ENCODE assay signal across 8 cellular contexts in genomic region chr9:93574900-93575705, GRCh38. TPM values are rescaled to one million over a fixed set of nuclear protein-coding genes. Genes with fewer than 3 reads are reported as not detected.
DNase-seq lines count a peak whose midpoint lies in the region; ATAC-seq, FAIRE-seq and TF ChIP-seq lines count a peak whose summit lies in the region.

No MANE protein-coding gene starts in this region.

- peaks cover 3% of the 10 kb centered on the region for H3K9me3 Mint-ChIP-seq in activated CD4-positive, alpha-beta T cell treated with anti-CD3 and anti-CD28 coated beads for 36 hours (ENCODE audit: low read depth)

- peak overlapping the region; percentile 79 to 91 for H3K9ac ChIP-seq in K562 (ENCODE audit: insufficient read depth in 1 of 2, low read depth in 2 of 2, low read length in 2 of 2)
- H3K9ac ChIP-seq in HepG2 (ENCODE audit: insufficient read depth, low read depth, low read length), result peak overlapping the region; percentile 89

- H3K4me1 Mint-ChIP-seq in activated CD4-positive, alpha-beta T cell treated with anti-CD3 and anti-CD28 coated beads for 36 hours, result peaks cover 27% of the 10 kb centered on the region

- no peak for FAIRE-seq in K562 (lab: Jason Lieb, UNC)
- FAIRE-seq in HepG2 (lab: Jason Lieb, UNC), result no peak

- H3K36me3 Mint-ChIP-seq in activated CD4-positive, alpha-beta T cell treated with anti-CD3 and anti-CD28 coated beads for 36 hours (ENCODE audit: low read depth), result peaks cover 2% of the 10 kb centered on the region

- H3K9me1 ChIP-seq in K562 (ENCODE audit: control insufficient read depth, insufficient read depth, low read length), result no peaks in the 10 kb centered on the region

- peak overlapping the region; percentile 84 for H2AFZ ChIP-seq in K562 (ENCODE audit: low read depth, low read length)
- H2AFZ ChIP-seq in HepG2 (ENCODE audit: low read length), result no peak overlapping the region

- TF ChIP-seq CTCF in K562 (IDR thresholded peaks at IDR 0.05 in 2 of 3, conservative IDR thresholded peaks at IDR 0.05 in 1 of 3; ENCODE audit: insufficient read depth in 2 of 3, low read depth in 1 of 3, low read length in 3 of 3), result no peak
- TF ChIP-seq CTCF in HepG2 (CRISPR knock-in tag; IDR thresholded peaks at IDR 0.05), result no peak
- TF ChIP-seq CTCF in GM13976 (IDR thresholded peaks at IDR 0.05; ENCODE audit: borderline replicate concordance, control extremely low read depth, extremely low read depth, insufficient read depth, missing control alignments), result no peak

- TF ChIP-seq EP300 in K562 (IDR thresholded peaks at IDR 0.05; ENCODE audit: low read length) (no peak), HepG2 (IDR thresholded peaks at IDR 0.05; ENCODE audit: low read depth in 2 of 2, low read length in 2 of 2) (no peak), HepG2 (CRISPR knock-in tag; IDR thresholded peaks at IDR 0.05; ENCODE audit: borderline replicate concordance) (no peak)

- H3K4me1 ChIP-seq in K562 (replicated peaks in 1 of 2; ENCODE audit: control insufficient read depth in 2 of 2, insufficient read depth in 2 of 2, low read length in 2 of 2), result peaks cover 13 to 34% of the 10 kb centered on the region in 2 experiments
- H3K4me1 ChIP-seq in HepG2 (ENCODE audit: insufficient read depth, low read length), result peaks cover 35% of the 10 kb centered on the region
- H3K4me1 ChIP-seq in thymus (ENCODE audit: control insufficient read depth, insufficient read depth, low read length), result peaks cover 22% of the 10 kb centered on the region

- no peak for DNase-seq in activated CD4-positive, alpha-beta T cell treated with anti-CD3 and anti-CD28 coated beads for 36 hours
- no peak for DNase-seq in activated CD4-positive, alpha-beta T cell treated with anti-CD3 and anti-CD28 coated beads for 4 hours
- DNase-seq in K562 (ENCODE audit: extremely low read depth in 1 of 4, low spot score in 3 of 4), result no peak
- no peak for DNase-seq in HepG2 (ENCODE audit: low spot score)
- no peak for DNase-seq in NCI-H524 treated with DMSO at 0.1 percent for 48 hours (lab: John Stamatoyannopoulos, UW)
- no peak for DNase-seq in NCI-H187 (lab: John Stamatoyannopoulos, UW)
- DNase-seq in GM13976 (ENCODE audit: low spot score), result no peak

- no peaks in the 10 kb centered on the region for H3K27me3 Mint-ChIP-seq in activated CD4-positive, alpha-beta T cell treated with anti-CD3 and anti-CD28 coated beads for 36 hours

- TF ChIP-seq RAD21 in K562 (CRISPR knock-in tag; conservative IDR thresholded peaks at IDR 0.05 in 1 of 2, IDR thresholded peaks at IDR 0.05 in 1 of 2) (no peak), HepG2 (CRISPR knock-in tag; IDR thresholded peaks at IDR 0.05) (no peak)

- H3K79me2 ChIP-seq in K562 (ENCODE audit: control insufficient read depth, insufficient read depth, low read length) (peaks cover 20% of the 10 kb centered on the region), HepG2 (ENCODE audit: insufficient read depth, low read length) (peaks cover 14% of the 10 kb centered on the region)

- TSS peak; percentile 74 for BruUV-seq in K562 (replicated peaks; lab: Mats Ljungman, UMichigan)
- BruUV-seq in HepG2 (replicated peaks; lab: Mats Ljungman, UMichigan), result no TSS peak

- H3K4me3 ChIP-seq in K562 (peak overlapping the region; percentile 74), HepG2 (replicated peaks in 1 of 3; ENCODE audit: insufficient read depth in 1 of 3, low read depth in 2 of 3, low read length in 3 of 3) (peak overlapping the region; percentile 82 to 94 (median 83)), thymus (ENCODE audit: low read length) (peak overlapping the region; percentile 75)

- ATAC-seq in activated CD4-positive, alpha-beta T cell treated with anti-CD3 and anti-CD28 coated beads for 36 hours, result no peak
- ATAC-seq in K562 (no peak), HepG2 (no peak)

- H3K9me3 ChIP-seq in K562 (replicated peaks; ENCODE audit: control insufficient read depth, insufficient read depth, low read depth, low read length) (no peaks in the 10 kb centered on the region), HepG2 (ENCODE audit: low read length) (peaks cover 11% of the 10 kb centered on the region; the same call in 1 of the 2 replicates), thymus (ENCODE audit: control insufficient read depth) (no peaks in the 10 kb centered on the region)

- no peaks in the 10 kb centered on the region for H4K20me1 ChIP-seq in K562 (replicated peaks; ENCODE audit: control insufficient read depth, insufficient read depth, low read length)
- H4K20me1 ChIP-seq in HepG2 (ENCODE audit: insufficient read depth, low read length), result peaks cover 9% of the 10 kb centered on the region

- peak overlapping the region; percentile 78 for H3K4me3 Mint-ChIP-seq in activated CD4-positive, alpha-beta T cell treated with anti-CD3 and anti-CD28 coated beads for 36 hours

- H3K27ac ChIP-seq in K562 (ENCODE audit: extremely low read depth, low read depth, low read length), result peak overlapping the region; percentile 84; the same call in 2 of the 3 replicates
- no peak overlapping the region for H3K27ac ChIP-seq in HepG2 (ENCODE audit: extremely low read length, insufficient read depth, low read length)
- no peak overlapping the region for H3K27ac ChIP-seq in thymus (ENCODE audit: low read depth)

- intact Hi-C loops in activated CD4-positive, alpha-beta T cell treated with anti-CD3 and anti-CD28 coated beads for 36 hours (cut with DNase I, micrococcal nuclease), result loop anchor here (1.0 to 10.0 kb wide), 3 partner anchors 9 to 1458 kb away; partner anchors contain the start of genes AOPEP (in 1 of the 2) and SPTLC1 (in 1 of the 2)
- intact Hi-C loops in K562 (cut with micrococcal nuclease) (loop anchor here (10.0 kb wide), 1 partner anchor 90 kb away; no protein-coding TSS in a partner anchor), HepG2 (cut with micrococcal nuclease; ENCODE audit: unreplicated experiment) (no loop called here)

- no peaks in the 10 kb centered on the region for H3K36me3 ChIP-seq in K562 (ENCODE audit: control insufficient read depth, insufficient read depth, low read length)
- H3K36me3 ChIP-seq in HepG2 (replicated peaks in 1 of 2; ENCODE audit: control insufficient read depth in 1 of 2, insufficient read depth in 2 of 2, low read length in 2 of 2), result no peaks in the 10 kb centered on the region
- H3K36me3 ChIP-seq in thymus (ENCODE audit: control insufficient read depth, insufficient read depth), result no peaks in the 10 kb centered on the region

- POLR2A ChIA-PET in activated CD4-positive, alpha-beta T cell treated with anti-CD3 and anti-CD28 coated beads for 36 hours (lab: Charles Lee), result interaction anchor here (1.4 kb wide), 1 partner anchor 8 kb away, joined by 5 read pairs; no protein-coding TSS in a partner anchor
- POLR2A ChIA-PET in K562 (lab: Yijun Ruan, JAX), result interaction anchor here (0.6 to 2.6 kb wide), 5 partner anchors 7 to 20 kb away, joined by 3 to 9 read pairs (median 4); no protein-coding TSS in a partner anchor
- POLR2A ChIA-PET in HepG2 (lab: Yijun Ruan, JAX), result interaction anchor here (1.5 to 1.7 kb wide), 2 partner anchors 8 to 14 kb away, joined by 5 to 11 read pairs; no protein-coding TSS in a partner anchor

- H3K27me3 ChIP-seq in K562 (ENCODE audit: control insufficient read depth in 2 of 2, insufficient read depth in 2 of 2, low read length in 2 of 2) (no peaks in the 10 kb centered on the region), HepG2 (ENCODE audit: control insufficient read depth in 1 of 2, insufficient read depth in 2 of 2, low read length in 2 of 2) (no peaks in the 10 kb centered on the region; a peak in 1 of 5 replicates), thymus (ENCODE audit: control insufficient read depth, insufficient read depth) (no peaks in the 10 kb centered on the region)

- peak overlapping the region; percentile 47 for H3K27ac Mint-ChIP-seq in activated CD4-positive, alpha-beta T cell treated with anti-CD3 and anti-CD28 coated beads for 36 hours

- in situ Hi-C loops in K562 (cut with MboI) (no loop called here), HepG2 (cut with HindIII; ENCODE audit: extremely low pct_ligation_motif_present, low pct_unique_long_range_greater_than_20kb) (no loop called here), GM13976 (cut with MboI; ENCODE audit: low sequenced_read_pairs, unreplicated experiment) (loop anchor here (25.0 kb wide), 1 partner anchor 413 kb away; no protein-coding TSS in a partner anchor)

- peak overlapping the region; percentile 84 for H3K4me2 ChIP-seq in K562 (ENCODE audit: insufficient read depth, low read length)
- peak overlapping the region; percentile 86 for H3K4me2 ChIP-seq in HepG2 (ENCODE audit: low read depth, low read length)

- TF ChIP-seq POLR2A in K562 (conservative IDR thresholded peaks at IDR 0.05) (no peak), HepG2 (IDR thresholded peaks at IDR 0.05; ENCODE audit: insufficient read depth in 1 of 2, low read depth in 2 of 2, low read length in 2 of 2) (no peak)

- 77% methylated on average over 9 of the region's 25 CpGs for WGBS in K562 (ENCODE audit: insufficient coverage, low coverage, missing lambda C conversion rate)
- 69% methylated on average over 22 of the region's 25 CpGs for WGBS in HepG2 (ENCODE audit: low lambda C conversion rate)
- 62% methylated on average over 25 of the region's 25 CpGs for WGBS in thymus

- CTCF ChIA-PET in activated CD4-positive, alpha-beta T cell treated with anti-CD3 and anti-CD28 coated beads for 36 hours (lab: Charles Lee), result interaction anchor here (1.0 to 1.3 kb wide), 3 partner anchors 9 to 122 kb away, joined by 3 to 5 read pairs (median 5); partner anchors contain the start of gene FAM120AOS
- CTCF ChIA-PET in K562 (lab: Yijun Ruan, JAX; ENCODE audit: low intra/inter-chr PET ratio) (no interaction called here), HepG2 (lab: Yijun Ruan, JAX; ENCODE audit: low intra/inter-chr PET ratio, low total read pairs) (no interaction called here)

RNA-seq across cellular contexts. Expression of gene PHF2, which starts 1.3 kb away (rescaled TPM):
- 10 to 100 TPM; 16.0 to 16.5 TPM for total RNA-seq in activated CD4-positive, alpha-beta T cell treated with anti-CD3 and anti-CD28 coated beads for 36 hours
- total RNA-seq in K562 (2011; cell fraction: chromatin; rRNA removed; ENCODE audit: low replicate concordance), result 9.8 and 15.0 TPM in 2 replicates
- 8.3 and 9.2 TPM in 2 replicates for total RNA-seq in K562 (2011; cell fraction: nucleolus; rRNA removed)
- 7.5 and 7.8 TPM in 2 replicates for total RNA-seq in K562 (2011; cell fraction: nucleoplasm; rRNA removed)
- total RNA-seq in K562 (2014; rRNA removed) (8.1 and 10.0 TPM in 2 replicates), K562 (2014; rRNA removed; fragmentation: Illumina TruSeq; extraction: Trizol) (4.9 and 5.0 TPM in 2 replicates), K562 (2015; rRNA removed; fragmentation: Illumina TruSeq; extraction: Trizol) (7.7 and 8.1 TPM in 2 replicates), K562 (2021) (13.2 and 14.4 TPM in 2 replicates), HepG2 (2016; rRNA removed; fragmentation: Illumina TruSeq; extraction: Trizol) (9.1 and 9.3 TPM in 2 replicates)
- polyA plus RNA-seq in K562 (2011; rRNA removed) (5.0 and 5.8 TPM in 2 replicates), K562 (2014; fragmentation: Illumina TruSeq; extraction: Trizol) (9.7 and 9.8 TPM in 2 replicates), K562 (2014; fragmentation: Nextera tagmentation; extraction: Ambion mirVana) (under 1 TPM; 0.37 to 0.60 TPM), K562 (2014; rRNA removed) (9.9 and 10.2 TPM in 2 replicates), HepG2 (2011; rRNA removed) (6.6 and 7.0 TPM in 2 replicates), thymus (26.8 TPM)
- 3.4 and 3.9 TPM in 2 replicates for polyA plus RNA-seq in K562 (2011; cell fraction: cytosol; rRNA removed)
- polyA plus RNA-seq in K562 (2011; cell fraction: nucleus; rRNA removed), result 13.3 and 13.8 TPM in 2 replicates
- 10.2 and 11.8 TPM in 2 replicates for polyA plus RNA-seq in K562 (2012)
- polyA minus RNA-seq in K562 (2011; rRNA and poly(A)+ RNA removed), result 3.5 and 3.7 TPM in 2 replicates
- 3.8 and 5.7 TPM in 2 replicates for polyA minus RNA-seq in K562 (2011; cell fraction: cytosol; rRNA and poly(A)+ RNA removed)
- 4.6 and 6.3 TPM in 2 replicates for polyA minus RNA-seq in K562 (2011; cell fraction: nucleus; rRNA and poly(A)+ RNA removed)
- total RNA-seq in HepG2 (2016; cell fraction: cytosol; rRNA removed; fragmentation: Illumina TruSeq; extraction: Trizol; ENCODE audit: low read depth), result 0.81 and 1.1 TPM in 2 replicates
- 7.2 and 9.5 TPM in 2 replicates for total RNA-seq in HepG2 (2016; cell fraction: insoluble cytoplasmic fraction; rRNA removed; fragmentation: Illumina TruSeq; extraction: Trizol)
- total RNA-seq in HepG2 (2016; cell fraction: membrane; rRNA removed; fragmentation: Illumina TruSeq; extraction: Trizol), result 4.9 and 5.3 TPM in 2 replicates
- total RNA-seq in HepG2 (2016; cell fraction: nucleus; rRNA removed; fragmentation: Illumina TruSeq; extraction: Trizol), result 8.3 and 9.2 TPM in 2 replicates
- 4.2 and 4.7 TPM in 2 replicates for polyA plus RNA-seq in HepG2 (2011; cell fraction: cytosol; rRNA removed)
- 10.7 and 12.3 TPM in 2 replicates for polyA plus RNA-seq in HepG2 (2011; cell fraction: nucleus; rRNA removed)
- polyA plus RNA-seq in HepG2 (2012), result 6.9 and 7.1 TPM in 2 replicates
- polyA plus RNA-seq in HepG2 (2016; cell fraction: cytosol; fragmentation: Illumina TruSeq; extraction: Trizol; ENCODE audit: low read depth), result 0.63 TPM in 2 replicates
- 9.5 and 12.0 TPM in 2 replicates for polyA plus RNA-seq in HepG2 (2016; cell fraction: insoluble cytoplasmic fraction; fragmentation: Illumina TruSeq; extraction: Trizol; ENCODE audit: low read depth)
- 3.9 and 4.0 TPM in 2 replicates for polyA plus RNA-seq in HepG2 (2016; cell fraction: membrane; fragmentation: Illumina TruSeq; extraction: Trizol; ENCODE audit: low read depth)
- polyA plus RNA-seq in HepG2 (2016; cell fraction: nucleus; fragmentation: Illumina TruSeq; extraction: Trizol; ENCODE audit: insufficient read depth, low read depth), result 23.0 and 24.9 TPM in 2 replicates
- polyA minus RNA-seq in HepG2 (2011; rRNA and poly(A)+ RNA removed; ENCODE audit: low replicate concordance), result 4.6 and 6.3 TPM in 2 replicates
- 4.8 and 5.0 TPM in 2 replicates for polyA minus RNA-seq in HepG2 (2011; cell fraction: cytosol; rRNA and poly(A)+ RNA removed)
- 4.2 and 5.1 TPM in 2 replicates for polyA minus RNA-seq in HepG2 (2011; cell fraction: nucleus; rRNA and poly(A)+ RNA removed)
